Comparison of ENCODE assay signal across 27 cellular contexts in the genomic region with DNA sequence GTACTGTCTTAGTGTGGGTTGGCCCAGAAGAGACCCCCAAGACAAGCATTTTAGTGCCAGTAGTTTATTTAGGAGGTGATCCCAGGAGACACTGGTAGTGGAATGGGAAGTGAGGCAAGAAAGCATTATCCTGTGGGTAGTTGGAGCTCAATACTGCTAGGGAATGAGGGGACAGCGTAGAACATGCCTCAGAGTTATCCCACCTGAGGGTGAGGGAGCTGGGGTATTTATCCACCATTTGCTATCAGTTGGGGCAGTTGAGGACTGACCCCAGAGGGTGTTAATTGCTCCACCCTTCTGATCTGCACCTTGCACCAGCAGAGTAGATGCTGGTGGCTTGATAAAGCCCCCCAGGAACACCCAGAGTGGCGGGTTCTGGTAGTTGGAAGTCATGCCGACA. TPM values are rescaled to one million over a fixed set of nuclear protein-coding genes. Genes with fewer than 3 reads are reported as not detected.
DNase-seq lines count a peak whose midpoint lies in the region; ATAC-seq, FAIRE-seq and TF ChIP-seq lines count a peak whose summit lies in the region.
"Had no signal": no experiment of that assay in that cellular context is flagged by ENCODE, and none has a peak within 500 bp of the region (broad histone marks: within the 10 kb centered on the region; RNA-seq: fewer than 3 reads in every experiment).

No MANE protein-coding gene starts in this region.

- peak overlapping the region in 9 of 11 experiments; percentile 28 to 83 (median 58); a peak in 16 of 22 replicates for H3K4me2 ChIP-seq in BLaER1 treated with 17β-estradiol and CSF1 and Interleukin-3, amounts not matched to agents 10 nM and 100 nM
- no peak overlapping the region for H3K4me2 ChIP-seq in PC-3 (ENCODE audit: low read length)
- H3K4me2 ChIP-seq: PC-9 had no signal

- peak overlapping the region; percentile 67 for H3K27ac ChIP-seq in 22Rv1
- H3K27ac ChIP-seq in BLaER1 treated with 17β-estradiol and CSF1 and Interleukin-3, amounts not matched to agents 10 nM and 100 nM: peak overlapping the region in 3 of 11 experiments; percentile 5 to 55 (median 11); a peak in 2 of 22 replicates
- H3K27ac ChIP-seq in PC-3 (ENCODE audit: low read length): no peak overlapping the region
- H3K27ac ChIP-seq: HL-60, PC-9 had no signal

- H3K79me2 ChIP-seq in PC-3 (ENCODE audit: low read length): no peaks in the 10 kb centered on the region

- no peak for DNase-seq in PC-3
- DNase-seq in bronchial epithelial cell (ENCODE audit: low read depth): no peak
- DNase-seq in mucosa of descending colon: no peak
- DNase-seq in H4 (ENCODE audit: low spot score): no peak
- DNase-seq: Calu3, DND-41, GOT3, HCEC 1CT, MV-4-11, NCI-H1105 treated with DMSO at 0.1 percent for 48 hours, NCI-H146, NCI-H1930, NCI-H2107, NCI-H524, NCI-H774, PC-9, Right ventricle myocardium superior, RPMI8226, T-cell had no signal

- no peaks in the 10 kb centered on the region for H3F3A ChIP-seq in PC-3 (ENCODE audit: low read length, unreplicated experiment)

- no peak for ATAC-seq in PC-3
- ATAC-seq in HG03139 (IDR thresholded peaks at IDR 0.05; ENCODE audit: unreplicated experiment): no peak
- no peak for ATAC-seq in mucosa of descending colon
- ATAC-seq in GM18511 (IDR thresholded peaks at IDR 0.05; ENCODE audit: unreplicated experiment): no peak
- ATAC-seq: K562, T-cell had no signal

- H3K9me3 ChIP-seq in BLaER1 treated with 17β-estradiol and CSF1 and Interleukin-3, amounts not matched to agents 10 nM and 100 nM (replicated peaks in 1 of 11): no peaks in the 10 kb centered on the region
- H3K9me3 ChIP-seq in PC-3 (ENCODE audit: low read length) (no peaks in the 10 kb centered on the region), mucosa of descending colon (no peaks in the 10 kb centered on the region)
- H3K9me3 ChIP-seq: SJSA1 had no signal

- 0 out of 22 replicates have a peak overlapping the region, but pooled peaks of 1 of the 11 experiments have one; percentile 34 for H3K9ac ChIP-seq in BLaER1 treated with 17β-estradiol and CSF1 and Interleukin-3, amounts not matched to agents 10 nM and 100 nM
- no peak overlapping the region for H3K9ac ChIP-seq in PC-3 (ENCODE audit: low read length)

- CTCF ChIA-PET in PC-3 (lab: Charles Lee): no interaction called here

- H3K4me1 ChIP-seq in BLaER1 treated with 17β-estradiol and CSF1 and Interleukin-3, amounts not matched to agents 10 nM and 100 nM: peaks cover 12 to 29% (median 25%) of the 10 kb centered on the region in 10 experiments
- H3K4me1 ChIP-seq in PC-3 (ENCODE audit: insufficient read depth, low read length): peaks cover 6% of the 10 kb centered on the region; the same call in 1 of the 2 replicates
- H3K4me1 ChIP-seq in mucosa of descending colon (ENCODE audit: low read depth): no peaks in the 10 kb centered on the region

- no peaks in the 10 kb centered on the region for H3K27me3 ChIP-seq in BLaER1 treated with 17β-estradiol and CSF1 and Interleukin-3, amounts not matched to agents 10 nM and 100 nM
- H3K27me3 ChIP-seq in PC-3 (ENCODE audit: low read length) (no peaks in the 10 kb centered on the region), bronchial epithelial cell (ENCODE audit: control insufficient read depth, insufficient read depth, low read length) (no peaks in the 10 kb centered on the region)
- H3K27me3 ChIP-seq: SJSA1 had no signal

- intact Hi-C loops in PC-3 (cut with micrococcal nuclease): no loop called here
- intact Hi-C loops in mucosa of descending colon (cut with DNase I, micrococcal nuclease): no loop called here

- no peaks in the 10 kb centered on the region for H3K9me2 ChIP-seq in PC-3 (replicated peaks; ENCODE audit: low read length)

- no peaks in the 10 kb centered on the region; a peak in 1 of 22 replicates for H4K20me1 ChIP-seq in BLaER1 treated with 17β-estradiol and CSF1 and Interleukin-3, amounts not matched to agents 10 nM and 100 nM
- H4K20me1 ChIP-seq in PC-3 (ENCODE audit: low read length): no peaks in the 10 kb centered on the region

- H2AFZ ChIP-seq in PC-3 (ENCODE audit: low read length): no peak overlapping the region
- H2AFZ ChIP-seq: PC-9 had no signal

- no peak overlapping the region for H3K4me3 ChIP-seq in BLaER1 treated with 17β-estradiol and CSF1 and Interleukin-3, amounts not matched to agents 10 nM and 100 nM
- no peak overlapping the region for H3K4me3 ChIP-seq in PC-3 (ENCODE audit: low read length)
- H3K4me3 ChIP-seq in bronchial epithelial cell (ENCODE audit: low read depth, low read length): no peak overlapping the region
- no peak overlapping the region for H3K4me3 ChIP-seq in mucosa of descending colon
- H3K4me3 ChIP-seq: K562, PC-9, SJSA1 had no signal

- peak; percentile 88 for FAIRE-seq in bronchial epithelial cell (lab: Jason Lieb, UNC)
- FAIRE-seq: GM18507, K562 had no signal

- POLR2A ChIA-PET in PC-3 (lab: Charles Lee; ENCODE audit: unreplicated experiment): no interaction called here

- peaks cover 0 to 43% (median 15%) of the 10 kb centered on the region in 11 experiments; a peak in 14 of 22 replicates for H3K36me3 ChIP-seq in BLaER1 treated with 17β-estradiol and CSF1 and Interleukin-3, amounts not matched to agents 10 nM and 100 nM
- H3K36me3 ChIP-seq in PC-3 (ENCODE audit: low read depth, low read length) (no peaks in the 10 kb centered on the region), bronchial epithelial cell (ENCODE audit: control insufficient read depth, insufficient read depth, low read length) (peaks cover 5% of the 10 kb centered on the region), mucosa of descending colon (ENCODE audit: low read depth) (no peaks in the 10 kb centered on the region)

- no peak for TF ChIP-seq CTCF in 22Rv1 (IDR thresholded peaks at IDR 0.05)
- no peak for TF ChIP-seq CTCF in PC-3 (conservative IDR thresholded peaks at IDR 0.05; ENCODE audit: low read depth, low read length)
- no peak for TF ChIP-seq CTCF in bronchial epithelial cell (IDR thresholded peaks at IDR 0.05; ENCODE audit: insufficient read depth, low read length, severe bottlenecking)
- no peak for TF ChIP-seq CTCF in mucosa of descending colon (IDR thresholded peaks at IDR 0.05)

- TSS peak; percentile 16 for BruUV-seq in PC-3 (replicated peaks; lab: Mats Ljungman, UMichigan)

RNA-seq across cellular contexts. Expression of a gene that starts 37.9 kb away (rescaled TPM):
- total RNA-seq in PC-3 (2014; rRNA removed) (232 TPM in 2 replicates), bronchial epithelial cell (15.5 and 27.7 TPM in 2 replicates), mucosa of descending colon (10 to 100 TPM; 45.5 to 86.7 (median 83.2) TPM)
- 0.99 and 3.3 TPM in 2 replicates for total RNA-seq in H4 (2014; rRNA removed; shearing (Covaris generic))

RNA-seq across cellular contexts. Expression of a gene that starts 43.0 kb away (rescaled TPM):
- total RNA-seq in PC-3 (2014; rRNA removed) (18.5 and 25.4 TPM in 2 replicates), bronchial epithelial cell (4.7 and 9.7 TPM in 2 replicates), mucosa of descending colon (10 to 100 TPM in 1 of 3 donors, 1 to 10 TPM in 2; 6.0 to 10.3 (median 6.4) TPM)
- 5.0 and 8.9 TPM in 2 replicates for total RNA-seq in H4 (2014; rRNA removed; shearing (Covaris generic))

RNA-seq across cellular contexts. Expression of a gene that starts 48.2 kb away (rescaled TPM):
- total RNA-seq in PC-3 (2014; rRNA removed) (7.5 and 13.0 TPM in 2 replicates), bronchial epithelial cell (1.8 and 2.2 TPM in 2 replicates), mucosa of descending colon (10 to 100 TPM; 23.8 to 38.3 (median 27.5) TPM)
- total RNA-seq in H4 (2014; rRNA removed; shearing (Covaris generic)): 1.2 and 2.1 TPM in 2 replicates
